In genomic region chr1:175131100-175131499, GRCh38 we compare ENCODE assay signal across 27 cellular contexts.
DNase-seq lines count a peak whose midpoint lies in the region; ATAC-seq and TF ChIP-seq lines count a peak whose summit lies in the region.
"Had no signal": no experiment of that assay in that cellular context is flagged by ENCODE, and none has a peak within 500 bp of the region (broad histone marks: within the 10 kb centered on the region; RNA-seq: fewer than 3 reads in every experiment).

No MANE protein-coding gene starts in this region.

- H3K4me3 ChIP-seq in heart left ventricle (no peak overlapping the region), vagina (no peak overlapping the region)
- H3K4me3 ChIP-seq: A549, BLaER1, smooth muscle cell, tibial nerve had no signal

- H3K9me3 ChIP-seq in heart left ventricle = no peaks in the 10 kb centered on the region
- H3K9me3 ChIP-seq in vagina = no peaks in the 10 kb centered on the region
- H3K9me3 ChIP-seq: A549, BLaER1, SK-N-SH, tibial nerve had no signal

- H3K36me3 Mint-ChIP-seq in activated T-helper 17 cell treated with anti-CD3 and anti-CD28 coated beads, Interleukin-2, amount 50 U/mL, for 72 hours (ENCODE audit: low read depth) = no peaks in the 10 kb centered on the region
- H3K36me3 Mint-ChIP-seq in natural killer cell = no peaks in the 10 kb centered on the region
- H3K36me3 Mint-ChIP-seq: activated naive CD4-positive, alpha-beta T cell treated with anti-CD3 and anti-CD28 coated beads, Interleukin-2, amount 10 ng/mL, durations not matched to agents 7 days and 5 days had no signal

- no peaks in the 10 kb centered on the region for H3K4me1 Mint-ChIP-seq in activated T-helper 17 cell treated with anti-CD3 and anti-CD28 coated beads, Interleukin-2, amount 50 U/mL, for 72 hours
- H3K4me1 Mint-ChIP-seq in natural killer cell = no peaks in the 10 kb centered on the region
- H3K4me1 Mint-ChIP-seq: activated naive CD4-positive, alpha-beta T cell treated with anti-CD3 and anti-CD28 coated beads, Interleukin-2, amount 10 ng/mL, durations not matched to agents 7 days and 5 days had no signal

- peak overlapping the region in 7 of 12 donors; percentile 10 to 66 (median 36) for H3K27ac ChIP-seq in heart left ventricle
- H3K27ac ChIP-seq in vagina = peak overlapping the region; percentile 63
- H3K27ac ChIP-seq: A549, BLaER1, epithelial cell of prostate had no signal

- H3K27me3 Mint-ChIP-seq in activated T-helper 17 cell treated with anti-CD3 and anti-CD28 coated beads, Interleukin-2, amount 50 U/mL, for 72 hours = peaks cover 11% of the 10 kb centered on the region
- peaks cover 0 to 17% of the 10 kb centered on the region in 2 donors for H3K27me3 Mint-ChIP-seq in natural killer cell (ENCODE audit: low read depth in 2 of 2)

- H3K4me1 ChIP-seq in heart left ventricle (peaks cover 0 to 52% (median 31%) of the 10 kb centered on the region in 12 donors), vagina (peaks cover 44% of the 10 kb centered on the region)
- H3K4me1 ChIP-seq: A549 had no signal

- H3K36me3 ChIP-seq in heart left ventricle (no peaks in the 10 kb centered on the region), vagina (no peaks in the 10 kb centered on the region)
- H3K36me3 ChIP-seq: BLaER1, tibial nerve had no signal

- DNase-seq in heart left ventricle (no peak), Right ventricle myocardium superior (no peak), islet precursor cell (peak; percentile 37), vagina (ENCODE audit: extremely low spot score in 2 of 2) (no peak), DMS53 treated with DMSO at 0.1 percent for 48 hours (lab: John Stamatoyannopoulos, UW; ENCODE audit: unreplicated experiment) (no peak), natural killer cell (no peak)
- DNase-seq: activated CD8-positive, alpha-beta T cell treated with anti-CD3 and anti-CD28 coated beads for 36 hours; activated naive CD4-positive, alpha-beta T cell treated with anti-CD3 and anti-CD28 coated beads, Interleukin-2, amount 10 ng/mL, durations not matched to agents 7 days and 5 days; activated T-cell treated with anti-CD3 and anti-CD28 coated beads, Interleukin-2, amount 50 U/mL, for 24 hours; aorta; foreskin melanocyte; HCEC 1CT; KG1; mammary epithelial cell; NCI-H1436; NCI-H524; SK-N-SH; stimulated activated CD4-positive, alpha-beta T cell treated with anti-CD3 and anti-CD28 coated beads, Interleukin-2, amount 100 ng/mL, for 48 hours; stimulated activated naive CD8-positive, alpha-beta T cell treated with anti-CD3 and anti-CD28 coated beads, Interleukin-15, Interleukin-2, amounts not matched to agents 100 U/mL and 50 U/mL, for 24 hours had no signal

- TF ChIP-seq POLR2A in heart left ventricle (IDR thresholded peaks at IDR 0.05) (no peak), vagina (IDR thresholded peaks at IDR 0.05) (no peak)

- WGBS in heart left ventricle, 4 donors = 48 to 61% (median 57%) methylated on average over 1 of the region's 1 CpG

- H3K4me3 Mint-ChIP-seq in activated T-helper 17 cell treated with anti-CD3 and anti-CD28 coated beads, Interleukin-2, amount 50 U/mL, for 72 hours = no peak overlapping the region
- H3K4me3 Mint-ChIP-seq in natural killer cell = no peak overlapping the region
- H3K4me3 Mint-ChIP-seq: activated CD8-positive, alpha-beta T cell treated with anti-CD3 and anti-CD28 coated beads for 36 hours; activated naive CD4-positive, alpha-beta T cell treated with anti-CD3 and anti-CD28 coated beads, Interleukin-2, amount 10 ng/mL, durations not matched to agents 7 days and 5 days; activated T-cell treated with anti-CD3 and anti-CD28 coated beads, Interleukin-2, amount 50 U/mL, for 24 hours; T-helper 2 cell treated with Interferon-gamma antibody and Interleukin-4, amounts not matched to agents 5 μg/mL and 100 μg/mL, for 36 hours had no signal

- TF ChIP-seq CTCF in heart left ventricle (IDR thresholded peaks at IDR 0.05) = no peak
- no peak for TF ChIP-seq CTCF in vagina (IDR thresholded peaks at IDR 0.05)
- no peak for TF ChIP-seq CTCF in natural killer cell (IDR thresholded peaks at IDR 0.05)

- H3K9me3 Mint-ChIP-seq in activated T-helper 17 cell treated with anti-CD3 and anti-CD28 coated beads, Interleukin-2, amount 50 U/mL, for 72 hours = no peaks in the 10 kb centered on the region
- H3K9me3 Mint-ChIP-seq in natural killer cell = no peaks in the 10 kb centered on the region
- H3K9me3 Mint-ChIP-seq: activated CD8-positive, alpha-beta T cell treated with anti-CD3 and anti-CD28 coated beads for 36 hours; activated naive CD4-positive, alpha-beta T cell treated with anti-CD3 and anti-CD28 coated beads, Interleukin-2, amount 10 ng/mL, durations not matched to agents 7 days and 5 days; activated T-cell treated with anti-CD3 and anti-CD28 coated beads, Interleukin-2, amount 50 U/mL, for 24 hours; T-helper 2 cell treated with Interferon-gamma antibody and Interleukin-4, amounts not matched to agents 5 μg/mL and 100 μg/mL, for 36 hours had no signal

- H3K27ac Mint-ChIP-seq in activated T-helper 17 cell treated with anti-CD3 and anti-CD28 coated beads, Interleukin-2, amount 50 U/mL, for 72 hours = no peak overlapping the region
- no peak overlapping the region for H3K27ac Mint-ChIP-seq in natural killer cell
- H3K27ac Mint-ChIP-seq: activated CD8-positive, alpha-beta T cell treated with anti-CD3 and anti-CD28 coated beads for 36 hours; activated naive CD4-positive, alpha-beta T cell treated with anti-CD3 and anti-CD28 coated beads, Interleukin-2, amount 10 ng/mL, durations not matched to agents 7 days and 5 days; activated T-cell treated with anti-CD3 and anti-CD28 coated beads, Interleukin-2, amount 50 U/mL, for 24 hours; T-helper 2 cell treated with Interferon-gamma antibody and Interleukin-4, amounts not matched to agents 5 μg/mL and 100 μg/mL, for 36 hours had no signal

- intact Hi-C loops in heart left ventricle (cut with DNase I) = no loop called here
- intact Hi-C loops in Right ventricle myocardium superior (cut with DNase I) = no loop called here
- intact Hi-C loops in vagina (cut with DNase I) = no loop called here
- intact Hi-C loops in natural killer cell (cut with micrococcal nuclease) = no loop called here

- H3K27me3 ChIP-seq in heart left ventricle = no peaks in the 10 kb centered on the region
- H3K27me3 ChIP-seq in vagina = no peaks in the 10 kb centered on the region
- H3K27me3 ChIP-seq: BLaER1, tibial nerve had no signal

- no peak for ATAC-seq in heart left ventricle
- ATAC-seq in Right ventricle myocardium superior (ENCODE audit: poor library complexity) = no peak
- ATAC-seq in activated T-helper 17 cell treated with anti-CD3 and anti-CD28 coated beads, Interleukin-2, amount 50 U/mL, for 72 hours (replicated peaks) = peak; percentile 18
- no peak for ATAC-seq in HG03045 (IDR thresholded peaks at IDR 0.05; ENCODE audit: unreplicated experiment)
- ATAC-seq in natural killer cell = no peak
- ATAC-seq: A549; activated CD8-positive, alpha-beta T cell treated with anti-CD3 and anti-CD28 coated beads for 36 hours; stimulated activated naive CD8-positive, alpha-beta T cell treated with anti-CD3 and anti-CD28 coated beads, Interleukin-15, Interleukin-2, amounts not matched to agents 100 U/mL and 50 U/mL, for 24 hours had no signal
